11 cellular contexts compared by ENCODE assay signal in genomic region chr12:131916306-131917138, GRCh38.
"Had no signal": no experiment of that assay in that cellular context is flagged by ENCODE, and none has a peak within 500 bp of the region (broad histone marks: within the 10 kb centered on the region; RNA-seq: fewer than 3 reads in every experiment).

No MANE protein-coding gene starts in this region.

- ATAC-seq: heart right ventricle had no signal

- H3K4me3 ChIP-seq: adrenal gland, heart right ventricle, suprapubic skin had no signal

- H3K9me3 ChIP-seq: adrenal gland, heart right ventricle, suprapubic skin had no signal

- H3K27ac ChIP-seq: heart right ventricle, suprapubic skin had no signal

- H3K27me3 ChIP-seq: adrenal gland, heart right ventricle, suprapubic skin had no signal

- DNase-seq: activated CD4-positive, alpha-beta T cell treated with anti-CD3 and anti-CD28 coated beads, Interleukin-2, amount 10 ng/mL, durations not matched to agents 7 days and 5 days; central memory CD4-positive, alpha-beta T cell; cortex of kidney; effector CD8-positive, alpha-beta T cell; heart right ventricle; kidney glomerular epithelial cell; naive B cell; stimulated activated CD4-positive, alpha-beta T cell treated with anti-CD3 and anti-CD28 coated beads, Interleukin-12 subunit alpha, Interleukin-12 subunit beta, amount 100 ng/mL, for 4 hours; stimulated activated naive CD4-positive, alpha-beta T cell treated with Interleukin-2 at 50 U/mL for 16 hours had no signal
